23 cellular contexts compared by ENCODE assay signal in genomic region chr12:65459545-65459944, GRCh38.
"Had no signal": no experiment of that assay in that cellular context is flagged by ENCODE, and none has a peak within 500 bp of the region (broad histone marks: within the 10 kb centered on the region; RNA-seq: fewer than 3 reads in every experiment).

No MANE protein-coding gene starts in this region.

- H3K27ac Mint-ChIP-seq: immature natural killer cell; naive thymus-derived CD8-positive, alpha-beta T cell; progenitor cell of endocrine pancreas; stimulated activated memory B cell treated with anti-CD40 and anti-IgM and Interleukin-4, amounts not matched to agents 10 μg/mL and 1 μg/mL and 100 μg/mL, for 72 hours had no signal

- H3K27me3 Mint-ChIP-seq: progenitor cell of endocrine pancreas; stimulated activated memory B cell treated with anti-CD40 and anti-IgM and Interleukin-4, amounts not matched to agents 10 μg/mL and 1 μg/mL and 100 μg/mL, for 72 hours had no signal

- H3K4me1 Mint-ChIP-seq: immature natural killer cell; naive thymus-derived CD8-positive, alpha-beta T cell; stimulated activated memory B cell treated with anti-CD40 and anti-IgM and Interleukin-4, amounts not matched to agents 10 μg/mL and 1 μg/mL and 100 μg/mL, for 72 hours had no signal

- H3K4me3 ChIP-seq: left ventricle myocardium inferior, lung, ovary, right atrium auricular region, right lobe of liver, smooth muscle cell, stomach, testis, thyroid gland, transverse colon, upper lobe of left lung, vagina had no signal

- H3K9me3 Mint-ChIP-seq: stimulated activated memory B cell treated with anti-CD40 and anti-IgM and Interleukin-4, amounts not matched to agents 10 μg/mL and 1 μg/mL and 100 μg/mL, for 72 hours had no signal

- H3K36me3 Mint-ChIP-seq: immature natural killer cell; stimulated activated memory B cell treated with anti-CD40 and anti-IgM and Interleukin-4, amounts not matched to agents 10 μg/mL and 1 μg/mL and 100 μg/mL, for 72 hours had no signal

- H3K36me3 ChIP-seq: ovary, right lobe of liver, thyroid gland, transverse colon, vagina had no signal

- H3K27me3 ChIP-seq: ovary, right atrium auricular region, right lobe of liver, stomach, testis, thyroid gland, transverse colon, upper lobe of left lung, vagina had no signal

- H3K27ac ChIP-seq: left ventricle myocardium inferior, ovary, right atrium auricular region, right lobe of liver, stomach, testis, thyroid gland, transverse colon, upper lobe of left lung, vagina had no signal

- H3K4me3 Mint-ChIP-seq: immature natural killer cell; naive thymus-derived CD8-positive, alpha-beta T cell; stimulated activated memory B cell treated with anti-CD40 and anti-IgM and Interleukin-4, amounts not matched to agents 10 μg/mL and 1 μg/mL and 100 μg/mL, for 72 hours had no signal

- H3K4me2 ChIP-seq: smooth muscle cell had no signal

- ATAC-seq: left colon; naive thymus-derived CD8-positive, alpha-beta T cell; stimulated activated memory B cell treated with anti-CD40 and anti-IgM and Interleukin-4, amounts not matched to agents 10 μg/mL and 1 μg/mL and 100 μg/mL, for 72 hours had no signal

- H3K4me1 ChIP-seq: left ventricle myocardium inferior, right atrium auricular region, stomach, testis, thyroid gland, transverse colon, upper lobe of left lung, vagina had no signal

- H3K9me3 ChIP-seq: ovary, right atrium auricular region, right lobe of liver, stomach, testis, thyroid gland, transverse colon, upper lobe of left lung, vagina had no signal

- DNase-seq: hypothalamus; immature natural killer cell; left colon; left ventricle myocardium inferior; naive thymus-derived CD8-positive, alpha-beta T cell; ovary; stimulated activated CD4-positive, alpha-beta T cell treated with anti-CD3 and anti-CD28 coated beads, Interleukin-1b, Interleukin-23, amount 100 ng/mL, for 48 hours; stimulated activated CD4-positive, alpha-beta T cell treated with anti-CD3 and anti-CD28 coated beads, Interleukin-2, amount 100 ng/mL, for 48 hours; stimulated activated CD4-positive, alpha-beta T cell treated with anti-CD3 and anti-CD28 coated beads, Interleukin-4, amount 100 ng/mL, for 4 hours; stimulated activated CD8-positive, alpha-beta memory T cell treated with anti-CD3 and anti-CD28 coated beads, Interleukin-4, amount 100 ng/mL, for 48 hours; stimulated activated naive CD4-positive, alpha-beta T cell treated with Interleukin-2 at 50 U/mL for 16 hours; stomach; testis; thyroid gland; transverse colon; upper lobe of left lung had no signal
